15 cellular contexts compared by ENCODE assay signal in genomic region chr7:49346200-49346899, GRCh38.
"Had no signal": no experiment of that assay in that cellular context is flagged by ENCODE, and none has a peak within 500 bp of the region (broad histone marks: within the 10 kb centered on the region; RNA-seq: fewer than 3 reads in every experiment).

No MANE protein-coding gene starts in this region.

- ATAC-seq: activated T-helper 17 cell treated with anti-CD3 and anti-CD28 coated beads, Interleukin-2, amount 50 U/mL, for 72 hours; effector memory CD8-positive, alpha-beta T cell; left lung; stimulated activated naive B cell treated with anti-CD40 and anti-IgM and Interleukin-4, amounts not matched to agents 10 μg/mL and 1 μg/mL and 100 μg/mL, for 72 hours had no signal

- H3K9me3 ChIP-seq: ovary had no signal

- H3K27me3 ChIP-seq: cardiac muscle cell, left lung, ovary, transverse colon had no signal

- H3K36me3 ChIP-seq: cardiac muscle cell, left lung, ovary, transverse colon had no signal

- H3K4me3 ChIP-seq: cardiac muscle cell, left lung, ovary, smooth muscle cell, transverse colon had no signal

- DNase-seq: activated B cell treated with CpG ODN at 0.5 μM for 24 hours; activated CD4-positive, alpha-beta T cell treated with anti-CD3 and anti-CD28 coated beads, Interleukin-2, amount 10 ng/mL, durations not matched to agents 24 days and 14 days; activated CD8-positive, alpha-beta memory T cell treated with anti-CD3 and anti-CD28 coated beads for 24 hours; activated naive CD4-positive, alpha-beta T cell treated with anti-CD3 and anti-CD28 coated beads for 36 hours; cortex of kidney; effector memory CD8-positive, alpha-beta T cell; immature natural killer cell; left lung; ovary; stimulated activated naive B cell treated with anti-CD40 and anti-IgM and Interleukin-4, amounts not matched to agents 10 μg/mL and 1 μg/mL and 100 μg/mL, for 72 hours; transverse colon had no signal

- H3K27ac ChIP-seq: cardiac muscle cell, epithelial cell of prostate, left lung, ovary, transverse colon had no signal

- H3K4me1 ChIP-seq: left lung, transverse colon had no signal
